8 cellular contexts compared by ENCODE assay signal in genomic region chr19:35748106-35749020, GRCh38. TPM values are rescaled to one million over a fixed set of nuclear protein-coding genes. Genes with fewer than 3 reads are reported as not detected.
A peak's percentile ranks its signal among the peaks of the same experiment; 100 is the strongest.
DNase-seq lines count a peak whose midpoint lies in the region; ATAC-seq, FAIRE-seq and TF ChIP-seq lines count a peak whose summit lies in the region.

TSS of gene LIN37 (plus strand) at chr19:35748576. CDS start at chr19:35748725, 149 bp downstream.

- BruUV-seq in OCI-LY7 (replicated peaks; lab: Mats Ljungman, UMichigan) = no TSS peak

- H4K20me1 ChIP-seq in OCI-LY7 (ENCODE audit: insufficient read depth, low read length) = no peaks in the 10 kb centered on the region

- peak within 1 kb of the TSS; percentile 78 for H3K4me3 ChIP-seq in OCI-LY7 (ENCODE audit: low read depth, low read length, poor library complexity, severe bottlenecking)

- peak within 1 kb of the TSS; percentile 37 for H3K27ac ChIP-seq in OCI-LY7 (ENCODE audit: low read depth, low read length, poor library complexity, severe bottlenecking)

- no peaks in the 10 kb centered on the region; the same call in 1 of the 2 replicates for H3K36me3 ChIP-seq in OCI-LY7 (ENCODE audit: insufficient read depth, low read length)

- no peaks in the 10 kb centered on the region for H3K9me2 ChIP-seq in OCI-LY7 (ENCODE audit: insufficient read depth, low read length)

- peaks cover 14% of the 10 kb centered on the region; the same call in 1 of the 2 replicates for H3K79me2 ChIP-seq in OCI-LY7 (ENCODE audit: insufficient read depth, low read depth, low read length)

- peak; percentile 54 for ATAC-seq in GM21526 (IDR thresholded peaks at IDR 0.05; ENCODE audit: low FRiP score, unreplicated experiment)

- H3K4me1 ChIP-seq in OCI-LY7 (ENCODE audit: insufficient read depth, low read length, poor library complexity, severe bottlenecking) = peaks cover 36% of the 10 kb centered on the region

- intact Hi-C loops in OCI-LY7 (cut with micrococcal nuclease; ENCODE audit: unreplicated experiment) = loop anchor here (1.0 to 10.0 kb wide), 3 partner anchors 9 to 1314 kb away; partner anchors contain the start of genes ARHGAP33 and HSPB6

- CTCF ChIA-PET in OCI-LY7 (lab: Charles Lee; ENCODE audit: unreplicated experiment) = interaction anchor here (0.5 kb wide), 1 partner anchor 482 kb away, joined by 8 read pairs; no protein-coding TSS in a partner anchor

- peak within 1 kb of the TSS; percentile 83; the same call in 1 of the 2 replicates for H2AFZ ChIP-seq in OCI-LY7 (ENCODE audit: low read length)

- H3K4me2 ChIP-seq in OCI-LY7 (ENCODE audit: low read length) = peak within 1 kb of the TSS; percentile 86

- no peak for TF ChIP-seq CTCF in D721Med (IDR thresholded peaks at IDR 0.05; ENCODE audit: insufficient read depth, missing control alignments)
- no peak for TF ChIP-seq CTCF in OCI-LY7 (conservative IDR thresholded peaks at IDR 0.05; ENCODE audit: low read length)

- POLR2A ChIA-PET in OCI-LY7 (lab: Charles Lee) = interaction anchor here (0.6 to 1.6 kb wide), 7 partner anchors 23 to 305 kb away, joined by 3 to 6 read pairs (median 4); partner anchors contain the start of genes ALKBH6 and COX6B1

- H3K9me3 ChIP-seq in OCI-LY7 (ENCODE audit: low read length) = no peaks in the 10 kb centered on the region

- DNase-seq in D721Med (ENCODE audit: insufficient read length, low spot score) (no peak), HuH-7.5 (ENCODE audit: low spot score) (peak; percentile 95), OCI-LY7 (ENCODE audit: low spot score) (peak; percentile 99), activated T-cell treated with anti-CD3 and anti-CD28 coated beads for 24 hours (ENCODE audit: low read depth) (peak; percentile 98), epidermal melanocyte (ENCODE audit: insufficient read length, low spot score) (peak; percentile 82), middle frontal gyrus (ENCODE audit: extremely low spot score, low spot score) (peak; percentile 100)
- peak; percentile 96 to 97 for DNase-seq in stimulated activated CD8-positive, alpha-beta memory T cell treated with anti-CD3 and anti-CD28 coated beads, Interleukin-2, amount 100 ng/mL, for 48 hours (ENCODE audit: low read depth in 2 of 2)

- FAIRE-seq in D721Med (lab: Jason Lieb, UNC) = peak; percentile 21

RNA-seq across cellular contexts. Expression of gene LIN37, which starts in this region (rescaled TPM):
- 6.0 and 11.6 TPM in 2 replicates for total RNA-seq in OCI-LY7 (2014; rRNA removed; shearing (Covaris generic))
- 11.7 and 20.0 TPM in 2 replicates for total RNA-seq in OCI-LY7 (2022)
